ENCODE assay signal across 22 cellular contexts in the genomic region with DNA sequence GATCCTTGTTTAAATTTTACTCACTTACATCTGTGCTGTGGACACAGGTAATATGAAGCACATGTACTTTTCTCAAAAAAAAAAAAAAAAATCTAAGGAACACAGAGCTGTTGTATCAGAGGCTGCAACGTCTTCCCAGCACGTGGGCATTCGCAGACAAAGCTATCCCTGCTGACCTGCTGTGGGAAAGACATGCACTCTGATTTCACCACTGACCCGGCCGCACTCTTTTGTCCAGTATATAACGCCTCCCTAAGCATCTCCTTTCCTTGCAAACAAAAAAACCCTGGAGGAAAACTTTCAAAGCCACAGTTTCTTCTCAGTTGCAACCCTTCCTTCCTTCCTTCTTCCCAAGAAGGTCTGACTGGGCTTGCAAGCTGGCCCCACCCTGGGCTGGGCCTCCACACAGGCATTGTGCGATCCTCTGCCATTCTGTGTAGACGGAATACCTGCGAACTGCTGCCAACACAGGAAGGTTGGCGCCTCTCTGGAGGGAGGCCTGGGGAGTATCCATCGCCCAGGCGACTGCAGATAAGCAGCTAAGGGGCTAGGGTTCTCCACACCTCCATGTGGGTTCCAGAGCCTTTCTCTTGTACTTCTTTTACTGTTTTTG. TPM values are rescaled to one million over a fixed set of nuclear protein-coding genes. Genes with fewer than 3 reads are reported as not detected.
A peak's percentile ranks its signal among the peaks of the same experiment; 100 is the strongest.
DNase-seq lines count a peak whose midpoint lies in the region; ATAC-seq and TF ChIP-seq lines count a peak whose summit lies in the region.
"Had no signal": no experiment of that assay in that cellular context is flagged by ENCODE, and none has a peak within 500 bp of the region (broad histone marks: within the 10 kb centered on the region; RNA-seq: fewer than 3 reads in every experiment).

No MANE protein-coding gene starts in this region.

- H3K27me3 Mint-ChIP-seq in mesothelial cell of epicardium (ENCODE audit: low read depth), result no peaks in the 10 kb centered on the region

- peak overlapping the region in 1 of 2 donors; percentile 21 for H3K9ac ChIP-seq in colonic mucosa (ENCODE audit: low read depth in 2 of 2, low read length in 2 of 2)

- H3K4me3 ChIP-seq in colonic mucosa (no peak overlapping the region), suprapubic skin (no peak overlapping the region)
- no peak overlapping the region for H3K4me3 ChIP-seq in effector memory CD4-positive, alpha-beta T cell (ENCODE audit: insufficient read depth, low read depth, low read length, poor library complexity, severe bottlenecking)
- H3K4me3 ChIP-seq: GM23338, hepatocyte, MG63 had no signal

- H3K27ac ChIP-seq in colonic mucosa (no peak overlapping the region), suprapubic skin (peak overlapping the region; percentile 42)
- no peak overlapping the region for H3K27ac ChIP-seq in effector memory CD4-positive, alpha-beta T cell (ENCODE audit: insufficient read depth, low read length, poor library complexity, severe bottlenecking)
- H3K27ac ChIP-seq: hepatocyte had no signal

- H3K9me3 ChIP-seq in colonic mucosa (no peaks in the 10 kb centered on the region), suprapubic skin (no peaks in the 10 kb centered on the region)
- H3K9me3 ChIP-seq in effector memory CD4-positive, alpha-beta T cell (ENCODE audit: control insufficient read depth, low read length), result no peaks in the 10 kb centered on the region
- H3K9me3 ChIP-seq: MG63 had no signal

- 60% methylated on average over 12 of the region's 12 CpGs for whole genome bisulfite sequencing in suprapubic skin

- peak overlapping the region; percentile 82 for H3K27ac Mint-ChIP-seq in mesothelial cell of epicardium
- H3K27ac Mint-ChIP-seq: activated CD8-positive, alpha-beta T cell treated with anti-CD3 and anti-CD28 coated beads for 36 hours; GM23338; memory B cell; nephron progenitor cell had no signal

- H3K4me3 Mint-ChIP-seq in mesothelial cell of epicardium, result no peak overlapping the region
- H3K4me3 Mint-ChIP-seq: activated CD8-positive, alpha-beta T cell treated with anti-CD3 and anti-CD28 coated beads for 36 hours; CD4-positive, CD25-positive, alpha-beta regulatory T cell; GM23338; memory B cell; nephron progenitor cell had no signal

- intact Hi-C loops in colonic mucosa (cut with DNase I) (loop anchor here (10.0 kb wide), 2 partner anchors 167 to 237 kb away; no protein-coding TSS in a partner anchor), cardiac septum (cut with DNase I) (loop anchor here (1.0 to 10.0 kb wide), 2 partner anchors 19 to 397 kb away; no protein-coding TSS in a partner anchor)

- H3K27me3 ChIP-seq in colonic mucosa (no peaks in the 10 kb centered on the region), suprapubic skin (no peaks in the 10 kb centered on the region)
- H3K27me3 ChIP-seq in effector memory CD4-positive, alpha-beta T cell (replicated peaks; ENCODE audit: control insufficient read depth, insufficient read depth, low read length, poor library complexity, severe bottlenecking), result no peaks in the 10 kb centered on the region
- H3K27me3 ChIP-seq: hepatocyte, MG63 had no signal

- TF ChIP-seq POLR2A in suprapubic skin (IDR thresholded peaks at IDR 0.05), result no peak

- H3K4me1 Mint-ChIP-seq in mesothelial cell of epicardium, result peaks cover 24% of the 10 kb centered on the region

- peaks cover 11% of the 10 kb centered on the region for H3K4me1 ChIP-seq in colonic mucosa
- H3K4me1 ChIP-seq in suprapubic skin, result peaks cover 51% of the 10 kb centered on the region
- H3K4me1 ChIP-seq in effector memory CD4-positive, alpha-beta T cell (ENCODE audit: control insufficient read depth, insufficient read depth, low read length, poor library complexity, severe bottlenecking), result no peaks in the 10 kb centered on the region

- no peak for ATAC-seq in HG02885 (IDR thresholded peaks at IDR 0.05; ENCODE audit: poor library complexity, unreplicated experiment)
- ATAC-seq: activated CD8-positive, alpha-beta T cell treated with anti-CD3 and anti-CD28 coated beads for 36 hours; GM23338 had no signal

- H3K9me3 Mint-ChIP-seq in mesothelial cell of epicardium, result no peaks in the 10 kb centered on the region
- H3K9me3 Mint-ChIP-seq: activated CD8-positive, alpha-beta T cell treated with anti-CD3 and anti-CD28 coated beads for 36 hours; CD4-positive, CD25-positive, alpha-beta regulatory T cell; GM23338; memory B cell; nephron progenitor cell had no signal

- H3K36me3 ChIP-seq in colonic mucosa (no peaks in the 10 kb centered on the region), suprapubic skin (no peaks in the 10 kb centered on the region)
- no peaks in the 10 kb centered on the region for H3K36me3 ChIP-seq in effector memory CD4-positive, alpha-beta T cell (ENCODE audit: control insufficient read depth, insufficient read depth, low read length)
- H3K36me3 ChIP-seq: MG63 had no signal

- DNase-seq in colonic mucosa (peak; percentile 61), cardiac septum (ENCODE audit: low spot score) (peak; percentile 83), mesothelial cell of epicardium (ENCODE audit: low spot score in 2 of 2, unreplicated experiment in 2 of 2) (no peak), suprapubic skin (ENCODE audit: low spot score in 2 of 2) (no peak), superior temporal gyrus (ENCODE audit: extremely low spot score) (no peak)
- no peak for DNase-seq in effector memory CD4-positive, alpha-beta T cell
- DNase-seq: activated CD4-positive, CD25-positive, alpha-beta regulatory T cell; activated CD8-positive, alpha-beta T cell treated with anti-CD3 and anti-CD28 coated beads for 36 hours; activated naive CD4-positive, alpha-beta T cell; activated T-cell treated with anti-CD3 and anti-CD28 coated beads, Interleukin-2, amount 50 U/mL, for 1 hour; amygdala; CD4-positive, CD25-positive, alpha-beta regulatory T cell; effector CD4-positive, alpha-beta T cell; MG63; NCI-H1436 treated with DMSO at 0.1 percent for 48 hours; NCI-H2171; NCI-H524 treated with DMSO at 0.1 percent for 48 hours; nephron progenitor cell had no signal

- H3K36me3 Mint-ChIP-seq in mesothelial cell of epicardium, result no peaks in the 10 kb centered on the region
- H3K36me3 Mint-ChIP-seq: CD4-positive, CD25-positive, alpha-beta regulatory T cell; memory B cell had no signal

- TF ChIP-seq CTCF in colonic mucosa (IDR thresholded peaks at IDR 0.05) (no peak), mesothelial cell of epicardium (IDR thresholded peaks at IDR 0.05; ENCODE audit: unreplicated experiment) (no peak), suprapubic skin (IDR thresholded peaks at IDR 0.05) (no peak)

- no peak for TF ChIP-seq EP300 in suprapubic skin (IDR thresholded peaks at IDR 0.05)

RNA-seq across cellular contexts. Expression of a gene that starts 50.8 kb away (rescaled TPM):
- 10 to 100 TPM; 20.7 to 33.7 TPM for total RNA-seq in colonic mucosa
- total RNA-seq in cardiac septum, result 0.51 TPM
- 8.0 to 11.6 TPM (median 9.5 TPM) in 3 replicates for total RNA-seq in mesothelial cell of epicardium
- 1 to 10 TPM; 2.5 to 5.8 (median 4.4) TPM for total RNA-seq in suprapubic skin
- total RNA-seq: CD4-positive, CD25-positive, alpha-beta regulatory T cell had no signal

Comparison
In these comparisons a context has a peak if more than half of its experiments do, and no peak if none do; other contexts are left out.
1. DNase-seq: peak in colonic mucosa (single experiment) and cardiac septum (single experiment); none in mesothelial cell of epicardium (0 of 2), suprapubic skin (0 of 2), effector memory CD4-positive, alpha-beta T cell (0 of 3) and superior temporal gyrus (single experiment).